Comparison of ENCODE assay signal across 8 cellular contexts in genomic region chr17:42677012-42677857, GRCh38.
DNase-seq lines count a peak whose midpoint lies in the region; ATAC-seq lines count a peak whose summit lies in the region.

No MANE protein-coding gene starts in this region.

- DNase-seq in NCI-H748 (lab: John Stamatoyannopoulos, UW; ENCODE audit: unreplicated experiment) (peak; percentile 99), dedifferentiated amniotic fluid mesenchymal stem cell (ENCODE audit: extremely low spot score) (peak; percentile 99), left kidney (ENCODE audit: low read depth, low spot score) (peak; percentile 100)
- peak; percentile 99 for DNase-seq in activated CD4-positive, alpha-beta T cell treated with anti-CD3 and anti-CD28 coated beads, Interleukin-2, amount 50 U/mL, for 4 hours
- peak; percentile 97 for DNase-seq in stimulated activated CD4-positive, alpha-beta T cell treated with anti-CD3 and anti-CD28 coated beads, Interleukin-1b, Interleukin-23, amount 100 ng/mL, for 4 hours (ENCODE audit: low read depth in 2 of 2)

- peak overlapping the region; percentile 99 for H3K4me2 ChIP-seq in BLaER1

- peak overlapping the region; percentile 77 for H3K9ac ChIP-seq in BLaER1

- no peaks in the 10 kb centered on the region for H3K9me3 ChIP-seq in BLaER1

- H3K36me3 ChIP-seq in BLaER1: peaks cover 11% of the 10 kb centered on the region

- peaks cover 47% of the 10 kb centered on the region for H3K27me3 ChIP-seq in BLaER1

- H3K4me1 ChIP-seq in BLaER1: peaks cover 78% of the 10 kb centered on the region

- peak overlapping the region; percentile 83 for H3K4me3 ChIP-seq in BLaER1

- ATAC-seq in GM19395 (IDR thresholded peaks at IDR 0.05; ENCODE audit: unreplicated experiment): peak; percentile 56
- peak; percentile 69 for ATAC-seq in HG03521 (IDR thresholded peaks at IDR 0.05; ENCODE audit: unreplicated experiment)

- peaks cover 41% of the 10 kb centered on the region for H4K20me1 ChIP-seq in BLaER1

- peak overlapping the region; percentile 77 for H3K27ac ChIP-seq in BLaER1

Comparison
In these comparisons a context has a peak if more than half of its experiments do, and no peak if none do; other contexts are left out.
1. Peak in every context shown above with its lines: DNase-seq, ATAC-seq, H3K4me3 ChIP-seq and H3K27ac ChIP-seq.